Comparison of ENCODE assay signal across 11 cellular contexts in genomic region chrX:23797371-23798128, GRCh38. TPM values are rescaled to one million over a fixed set of nuclear protein-coding genes. Genes with fewer than 3 reads are reported as not detected.
DNase-seq lines count a peak whose midpoint lies in the region; ATAC-seq and TF ChIP-seq lines count a peak whose summit lies in the region.
"Had no signal": no experiment of that assay in that cellular context is flagged by ENCODE, and none has a peak within 500 bp of the region (broad histone marks: within the 10 kb centered on the region; RNA-seq: fewer than 3 reads in every experiment).

No MANE protein-coding gene starts in this region.

- H3K9me3 ChIP-seq in neuronal stem cell (replicated peaks in 1 of 2; ENCODE audit: control insufficient read depth in 2 of 2, insufficient read depth in 1 of 2, low read depth in 1 of 2, low read length in 2 of 2): no peaks in the 10 kb centered on the region
- H3K9me3 ChIP-seq: neutrophil, tibial artery had no signal

- no peak overlapping the region for H4K91ac ChIP-seq in neuronal stem cell (ENCODE audit: low read depth, low read length, poor library complexity)

- no peak overlapping the region for H4K8ac ChIP-seq in neuronal stem cell (ENCODE audit: low read depth, low read length)

- DNase-seq in DMS53 treated with DMSO at 0.1 percent for 48 hours (lab: John Stamatoyannopoulos, UW; ENCODE audit: unreplicated experiment) (peak; percentile 70), NCI-H1048 (lab: John Stamatoyannopoulos, UW) (peak; percentile 76), coronary artery (ENCODE audit: low spot score) (no peak), neuronal stem cell (ENCODE audit: low spot score) (no peak), SHP77 (lab: John Stamatoyannopoulos, UW) (no peak), head of caudate nucleus (no peak)
- DNase-seq: stimulated activated CD4-positive, alpha-beta T cell treated with anti-CD3 and anti-CD28 coated beads, Interleukin-4, amount 100 ng/mL, for 1 hour; tibial artery had no signal

- no peak overlapping the region for H2AFZ ChIP-seq in neuronal stem cell (ENCODE audit: low read length)

- no peak overlapping the region for H2BK5ac ChIP-seq in neuronal stem cell (ENCODE audit: low read length)

- no peak overlapping the region for H3K9ac ChIP-seq in neuronal stem cell (ENCODE audit: low read depth, low read length, poor library complexity)

- no peak overlapping the region for H3K4me2 ChIP-seq in neuronal stem cell (ENCODE audit: insufficient read depth, low read length, poor library complexity, severe bottlenecking)

- H3K18ac ChIP-seq in neuronal stem cell (ENCODE audit: low read length): peak overlapping the region; percentile 17

- H3K4me1 ChIP-seq in neuronal stem cell (ENCODE audit: control insufficient read depth in 2 of 2, insufficient read depth in 1 of 2, low read depth in 1 of 2, low read length in 2 of 2): peaks cover 0 to 4% of the 10 kb centered on the region in 2 donors

- H2AK5ac ChIP-seq in neuronal stem cell (ENCODE audit: low read depth, low read length): no peak overlapping the region

- H2BK120ac ChIP-seq in neuronal stem cell (ENCODE audit: low read depth, low read length): no peak overlapping the region

- ATAC-seq in GM21526 (IDR thresholded peaks at IDR 0.05; ENCODE audit: low FRiP score, unreplicated experiment): no peak
- ATAC-seq: activated T-helper 17 cell treated with anti-CD3 and anti-CD28 coated beads, Interleukin-2, amount 50 U/mL, for 72 hours had no signal

- H3K79me1 ChIP-seq in neuronal stem cell (ENCODE audit: low read depth, low read length): no peaks in the 10 kb centered on the region

- H3K27ac ChIP-seq in coronary artery: peak overlapping the region; percentile 43 to 50
- H3K27ac ChIP-seq in neuronal stem cell (replicated peaks; ENCODE audit: low read length): no peak overlapping the region
- H3K27ac ChIP-seq: neutrophil had no signal

- H3K4me3 ChIP-seq in coronary artery: no peak overlapping the region
- H3K4me3 ChIP-seq in neuronal stem cell (ENCODE audit: low read length in 2 of 2): no peak overlapping the region
- H3K4me3 ChIP-seq: tibial artery had no signal

- no CpG with 5 or more reads among the region's 12 CpGs for WGBS in neuronal stem cell (ENCODE audit: extremely low coverage in 2 of 2, insufficient read length in 2 of 2, insufficient replicate concordance in 1 of 2), 2 donors

- no peak overlapping the region for H2BK12ac ChIP-seq in neuronal stem cell (ENCODE audit: low read length)

- H3K27me3 ChIP-seq in neuronal stem cell (ENCODE audit: control insufficient read depth in 3 of 3, insufficient read depth in 3 of 3, low read depth in 1 of 3, low read length in 3 of 3): no peaks in the 10 kb centered on the region
- H3K27me3 ChIP-seq: neutrophil, tibial artery had no signal

- no peak overlapping the region for H3K14ac ChIP-seq in neuronal stem cell (ENCODE audit: low read length)

- intact Hi-C loops in head of caudate nucleus (cut with DNase I): no loop called here

- no peaks in the 10 kb centered on the region for H3K36me3 ChIP-seq in neuronal stem cell (replicated peaks in 1 of 2; ENCODE audit: control insufficient read depth in 2 of 2, insufficient read depth in 2 of 2, low read length in 2 of 2)
- H3K36me3 ChIP-seq: neutrophil, tibial artery had no signal

- TF ChIP-seq CTCF in coronary artery (IDR thresholded peaks at IDR 0.05): no peak

- no peak overlapping the region for H3K23ac ChIP-seq in neuronal stem cell (ENCODE audit: low read depth, low read length, poor library complexity)

- H2BK15ac ChIP-seq in neuronal stem cell (ENCODE audit: low read length): no peak overlapping the region

- no peak overlapping the region for H3K4ac ChIP-seq in neuronal stem cell (ENCODE audit: low read length)

RNA-seq across cellular contexts. Expression of gene SAT1, which starts 14.6 kb away (rescaled TPM):
- polyA plus RNA-seq in neuronal stem cell (2013, experiment 1 of 2): 45.4 TPM
- polyA plus RNA-seq in neuronal stem cell (2013, experiment 2 of 2): 44.2 TPM

RNA-seq across cellular contexts. Expression of gene ACOT9, which starts 54.5 kb away (rescaled TPM):
- 15.6 TPM for polyA plus RNA-seq in neuronal stem cell (2013, experiment 1 of 2)
- polyA plus RNA-seq in neuronal stem cell (2013, experiment 2 of 2): 15.3 TPM

Comparison
In these comparisons a context has a peak if more than half of its experiments do, and no peak if none do; other contexts are left out.
1. DNase-seq: peak in DMS53 treated with DMSO at 0.1 percent for 48 hours (single experiment) and NCI-H1048 (single experiment); none in coronary artery (single experiment), neuronal stem cell (single experiment), SHP77 (0 of 2) and head of caudate nucleus (0 of 42).